8 cellular contexts compared by ENCODE assay signal in the genomic region with DNA sequence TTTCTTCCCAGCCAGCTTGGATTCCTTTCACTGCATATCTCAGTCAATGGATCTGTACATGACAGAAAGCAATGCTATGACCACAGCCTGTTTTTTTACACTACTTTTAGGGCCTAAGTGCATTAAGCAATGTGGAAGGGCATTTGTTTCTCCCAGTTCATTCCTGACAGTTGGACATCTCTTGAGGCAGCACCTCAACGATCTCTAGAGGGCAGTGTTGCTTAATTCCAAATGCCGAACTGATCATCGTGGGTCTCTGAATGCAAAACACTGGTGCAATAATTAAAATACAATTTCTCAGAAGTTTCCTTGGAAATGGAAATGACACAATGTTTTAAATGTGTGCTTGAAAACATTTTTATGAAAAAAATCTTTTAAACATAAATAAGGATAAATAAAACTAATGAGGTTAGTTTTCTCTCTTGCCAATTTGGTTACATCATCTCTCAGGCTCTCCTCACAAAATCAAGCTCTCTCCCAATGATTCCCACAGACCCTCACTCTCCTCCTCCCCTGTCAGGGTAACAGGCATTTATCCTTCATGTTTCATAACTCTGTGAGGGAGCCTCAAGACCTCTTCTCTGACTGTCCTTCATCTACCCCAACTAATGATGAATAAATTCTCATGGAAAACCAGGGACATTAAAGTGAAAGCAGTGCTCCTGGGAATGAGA.
DNase-seq lines count a peak whose midpoint lies in the region; ATAC-seq and TF ChIP-seq lines count a peak whose summit lies in the region.

No MANE protein-coding gene starts in this region.

- H3K79me2 ChIP-seq in OCI-LY7 (ENCODE audit: insufficient read depth, low read depth, low read length) = no peaks in the 10 kb centered on the region

- H3K36me3 ChIP-seq in OCI-LY7 (ENCODE audit: insufficient read depth, low read length) (no peaks in the 10 kb centered on the region), body of pancreas (replicated peaks in 1 of 2; ENCODE audit: insufficient read depth in 1 of 2, low read depth in 2 of 2) (no peaks in the 10 kb centered on the region), skeletal muscle satellite cell (ENCODE audit: insufficient read depth, low read length) (no peaks in the 10 kb centered on the region)

- ATAC-seq in GM19438 (IDR thresholded peaks at IDR 0.05; ENCODE audit: low read depth, unreplicated experiment) (peak; percentile 86), body of pancreas (peak; percentile 93), HG02970 (IDR thresholded peaks at IDR 0.05; ENCODE audit: low FRiP score, unreplicated experiment) (no peak)

- intact Hi-C loops in OCI-LY7 (cut with micrococcal nuclease; ENCODE audit: unreplicated experiment) = loop anchor here (5.0 kb wide), 2 partner anchors 404 to 434 kb away; no protein-coding TSS in a partner anchor
- intact Hi-C loops in body of pancreas (cut with DNase I) = no loop called here

- H3K4me3 ChIP-seq in OCI-LY7 (ENCODE audit: low read depth, low read length, poor library complexity, severe bottlenecking) = no peak overlapping the region
- H3K4me3 ChIP-seq in body of pancreas = peak overlapping the region in 1 of 2 donors; percentile 8
- peak overlapping the region; percentile 35 for H3K4me3 ChIP-seq in skeletal muscle satellite cell (ENCODE audit: low read length)

- H3K27ac ChIP-seq in OCI-LY7 (ENCODE audit: low read depth, low read length, poor library complexity, severe bottlenecking) = no peak overlapping the region
- H3K27ac ChIP-seq in body of pancreas = no peak overlapping the region

- H2AFZ ChIP-seq in OCI-LY7 (ENCODE audit: low read length) = no peak overlapping the region

- no peaks in the 10 kb centered on the region for H3K9me2 ChIP-seq in OCI-LY7 (ENCODE audit: insufficient read depth, low read length)

- no peaks in the 10 kb centered on the region for H3K9me3 ChIP-seq in OCI-LY7 (ENCODE audit: low read length)
- H3K9me3 ChIP-seq in body of pancreas = no peaks in the 10 kb centered on the region
- no peaks in the 10 kb centered on the region for H3K9me3 ChIP-seq in skeletal muscle satellite cell (replicated peaks; ENCODE audit: low read length)

- TF ChIP-seq CTCF in OCI-LY7 (conservative IDR thresholded peaks at IDR 0.05; ENCODE audit: low read length) = peak; percentile 90
- TF ChIP-seq CTCF in body of pancreas (IDR thresholded peaks at IDR 0.05) = peak; percentile 56 to 78 (median 76)

- no peaks in the 10 kb centered on the region for H4K20me1 ChIP-seq in OCI-LY7 (ENCODE audit: insufficient read depth, low read length)

- POLR2A ChIA-PET in OCI-LY7 (lab: Charles Lee) = no interaction called here

- H3K27me3 ChIP-seq in body of pancreas (no peaks in the 10 kb centered on the region), skeletal muscle satellite cell (ENCODE audit: control insufficient read depth, insufficient read depth, low read length) (no peaks in the 10 kb centered on the region)

- 0 to 1% methylated on average over 3 of the region's 3 CpGs for WGBS in body of pancreas, 2 donors

- BruUV-seq in OCI-LY7 (replicated peaks; lab: Mats Ljungman, UMichigan) = no TSS peak

- CTCF ChIA-PET in OCI-LY7 (lab: Charles Lee; ENCODE audit: unreplicated experiment) = interaction anchor here (1.3 kb wide), 1 partner anchor 432 kb away, joined by 3 read pairs; no protein-coding TSS in a partner anchor

- DNase-seq in DMS53 treated with DMSO at 0.1 percent for 48 hours (lab: John Stamatoyannopoulos, UW; ENCODE audit: unreplicated experiment) = peak; percentile 75
- peak; percentile 52 for DNase-seq in HT1080 (ENCODE audit: low read depth)
- DNase-seq in OCI-LY7 (ENCODE audit: low spot score) = peak; percentile 63
- DNase-seq in body of pancreas = peak; percentile 50 to 69 (median 57)
- DNase-seq in iPS DF 4.7 (ENCODE audit: extremely low read depth, low spot score) = peak; percentile 64

- no peak overlapping the region for H3K4me2 ChIP-seq in OCI-LY7 (ENCODE audit: low read length)
- H3K4me2 ChIP-seq in skeletal muscle satellite cell (ENCODE audit: low read length) = peak overlapping the region; percentile 66

- no peak for TF ChIP-seq POLR2A in body of pancreas (IDR thresholded peaks at IDR 0.05)

- no peak overlapping the region for H3K9ac ChIP-seq in skeletal muscle satellite cell (ENCODE audit: low read depth, low read length)

- H3K4me1 ChIP-seq in OCI-LY7 (ENCODE audit: insufficient read depth, low read length, poor library complexity, severe bottlenecking) = no peaks in the 10 kb centered on the region
- H3K4me1 ChIP-seq in body of pancreas = peaks cover 8% of the 10 kb centered on the region
- H3K4me1 ChIP-seq in skeletal muscle satellite cell (ENCODE audit: control insufficient read depth, insufficient read depth, low read length) = peaks cover 5% of the 10 kb centered on the region
